Comparison of ENCODE assay signal across 7 cellular contexts in genomic region chr17:40068917-40069750, GRCh38. TPM values are rescaled to one million over a fixed set of nuclear protein-coding genes. Genes with fewer than 3 reads are reported as not detected.
DNase-seq lines count a peak whose midpoint lies in the region; ATAC-seq and TF ChIP-seq lines count a peak whose summit lies in the region.

No MANE protein-coding gene starts in this region.

- no peaks in the 10 kb centered on the region for H3K9me3 Mint-ChIP-seq in activated CD8-positive, alpha-beta T cell treated with anti-CD3 and anti-CD28 coated beads, Interleukin-2, amount 10 ng/mL, durations not matched to agents 7 days and 5 days (ENCODE audit: insufficient read depth)
- H3K9me3 Mint-ChIP-seq in mesothelial cell of epicardium, result no peaks in the 10 kb centered on the region

- peak; percentile 74 for ATAC-seq in activated CD8-positive, alpha-beta T cell treated with anti-CD3 and anti-CD28 coated beads, Interleukin-2, amount 10 ng/mL, durations not matched to agents 7 days and 5 days
- ATAC-seq in HG03354 (IDR thresholded peaks at IDR 0.05; ENCODE audit: poor library complexity, severe bottlenecking, unreplicated experiment), result no peak

- CTCF ChIA-PET in activated CD8-positive, alpha-beta T cell treated with anti-CD3 and anti-CD28 coated beads, Interleukin-2, amount 10 ng/mL, durations not matched to agents 7 days and 5 days (lab: Charles Lee), result interaction anchor here (0.6 to 7.9 kb wide), 15 partner anchors 10 to 445 kb away, joined by 3 to 93 read pairs (median 4); partner anchors contain the start of gene MED24

- H3K27me3 Mint-ChIP-seq in activated CD8-positive, alpha-beta T cell treated with anti-CD3 and anti-CD28 coated beads, Interleukin-2, amount 10 ng/mL, durations not matched to agents 7 days and 5 days (ENCODE audit: low read depth), result peaks cover 5% of the 10 kb centered on the region
- no peaks in the 10 kb centered on the region for H3K27me3 Mint-ChIP-seq in mesothelial cell of epicardium (ENCODE audit: low read depth)

- H3K4me3 Mint-ChIP-seq in activated CD8-positive, alpha-beta T cell treated with anti-CD3 and anti-CD28 coated beads, Interleukin-2, amount 10 ng/mL, durations not matched to agents 7 days and 5 days, result peak overlapping the region; percentile 77
- peak overlapping the region; percentile 64 for H3K4me3 Mint-ChIP-seq in mesothelial cell of epicardium

- H3K27ac Mint-ChIP-seq in activated CD8-positive, alpha-beta T cell treated with anti-CD3 and anti-CD28 coated beads, Interleukin-2, amount 10 ng/mL, durations not matched to agents 7 days and 5 days, result peak overlapping the region; percentile 90
- H3K27ac Mint-ChIP-seq in mesothelial cell of epicardium, result peak overlapping the region; percentile 94

- H3K4me1 Mint-ChIP-seq in activated CD8-positive, alpha-beta T cell treated with anti-CD3 and anti-CD28 coated beads, Interleukin-2, amount 10 ng/mL, durations not matched to agents 7 days and 5 days (ENCODE audit: low read depth), result peaks cover 47% of the 10 kb centered on the region
- H3K4me1 Mint-ChIP-seq in mesothelial cell of epicardium, result peaks cover 88% of the 10 kb centered on the region

- POLR2A ChIA-PET in activated CD8-positive, alpha-beta T cell treated with anti-CD3 and anti-CD28 coated beads, Interleukin-2, amount 10 ng/mL, durations not matched to agents 7 days and 5 days (lab: Charles Lee), result interaction anchor here (0.7 to 2.1 kb wide), 7 partner anchors 15 to 1613 kb away, joined by 3 to 11 read pairs (median 4); partner anchors contain the start of genes MED24 and NR1D1

- DNase-seq in GM20000 (ENCODE audit: low spot score) (peak; percentile 74), NCI-H774 (lab: John Stamatoyannopoulos, UW) (peak; percentile 81), ecto neural progenitor cell (ENCODE audit: low spot score) (peak; percentile 54), mesothelial cell of epicardium (ENCODE audit: low spot score in 2 of 2, unreplicated experiment in 2 of 2) (peak; percentile 65 to 76)
- peak; percentile 82 for DNase-seq in activated CD8-positive, alpha-beta T cell treated with anti-CD3 and anti-CD28 coated beads, Interleukin-2, amount 10 ng/mL, durations not matched to agents 7 days and 5 days
- peak; percentile 49 for DNase-seq in stimulated activated CD8-positive, alpha-beta memory T cell treated with anti-CD3 and anti-CD28 coated beads, Interleukin-15, amount 100 ng/mL, for 1 hour (ENCODE audit: low read depth)

- TF ChIP-seq CTCF in GM20000 (IDR thresholded peaks at IDR 0.05; ENCODE audit: extremely low read depth, missing control alignments) (no peak), mesothelial cell of epicardium (IDR thresholded peaks at IDR 0.05; ENCODE audit: unreplicated experiment) (no peak)

- H3K36me3 Mint-ChIP-seq in activated CD8-positive, alpha-beta T cell treated with anti-CD3 and anti-CD28 coated beads, Interleukin-2, amount 10 ng/mL, durations not matched to agents 7 days and 5 days (ENCODE audit: low read depth), result no peaks in the 10 kb centered on the region
- no peaks in the 10 kb centered on the region for H3K36me3 Mint-ChIP-seq in mesothelial cell of epicardium

RNA-seq across cellular contexts. Expression of gene THRA, which starts 6.4 kb away (rescaled TPM):
- total RNA-seq in activated CD8-positive, alpha-beta T cell treated with anti-CD3 and anti-CD28 coated beads, Interleukin-2, amount 10 ng/mL, durations not matched to agents 7 days and 5 days, result 1 to 10 TPM; 8.7 to 9.7 TPM
- total RNA-seq in mesothelial cell of epicardium, result 42.4 to 44.3 TPM (median 43.6 TPM) in 3 replicates

RNA-seq across cellular contexts. Expression of gene MED24, which starts 14.9 kb away (rescaled TPM):
- 10 to 100 TPM; 93.4 to 96.7 TPM for total RNA-seq in activated CD8-positive, alpha-beta T cell treated with anti-CD3 and anti-CD28 coated beads, Interleukin-2, amount 10 ng/mL, durations not matched to agents 7 days and 5 days
- 125 to 131 TPM (median 130 TPM) in 3 replicates for total RNA-seq in mesothelial cell of epicardium

RNA-seq across cellular contexts. Expression of gene NR1D1, which starts 31.3 kb away (rescaled TPM):
- 1 to 10 TPM; 4.1 to 4.9 TPM for total RNA-seq in activated CD8-positive, alpha-beta T cell treated with anti-CD3 and anti-CD28 coated beads, Interleukin-2, amount 10 ng/mL, durations not matched to agents 7 days and 5 days
- 2.4 to 2.6 TPM (median 2.6 TPM) in 3 replicates for total RNA-seq in mesothelial cell of epicardium

RNA-seq across cellular contexts. Expression of gene MSL1, which starts 52.6 kb away (rescaled TPM):
- total RNA-seq in activated CD8-positive, alpha-beta T cell treated with anti-CD3 and anti-CD28 coated beads, Interleukin-2, amount 10 ng/mL, durations not matched to agents 7 days and 5 days, result 10 to 100 TPM; 80.5 to 83.2 TPM
- total RNA-seq in mesothelial cell of epicardium, result 132 to 139 TPM (median 135 TPM) in 3 replicates

RNA-seq across cellular contexts. Expression of gene CSF3, which starts 53.9 kb away (rescaled TPM):
- total RNA-seq in activated CD8-positive, alpha-beta T cell treated with anti-CD3 and anti-CD28 coated beads, Interleukin-2, amount 10 ng/mL, durations not matched to agents 7 days and 5 days, result not detected
- total RNA-seq in mesothelial cell of epicardium, result not detected in 3 replicates
